In the genomic region with DNA sequence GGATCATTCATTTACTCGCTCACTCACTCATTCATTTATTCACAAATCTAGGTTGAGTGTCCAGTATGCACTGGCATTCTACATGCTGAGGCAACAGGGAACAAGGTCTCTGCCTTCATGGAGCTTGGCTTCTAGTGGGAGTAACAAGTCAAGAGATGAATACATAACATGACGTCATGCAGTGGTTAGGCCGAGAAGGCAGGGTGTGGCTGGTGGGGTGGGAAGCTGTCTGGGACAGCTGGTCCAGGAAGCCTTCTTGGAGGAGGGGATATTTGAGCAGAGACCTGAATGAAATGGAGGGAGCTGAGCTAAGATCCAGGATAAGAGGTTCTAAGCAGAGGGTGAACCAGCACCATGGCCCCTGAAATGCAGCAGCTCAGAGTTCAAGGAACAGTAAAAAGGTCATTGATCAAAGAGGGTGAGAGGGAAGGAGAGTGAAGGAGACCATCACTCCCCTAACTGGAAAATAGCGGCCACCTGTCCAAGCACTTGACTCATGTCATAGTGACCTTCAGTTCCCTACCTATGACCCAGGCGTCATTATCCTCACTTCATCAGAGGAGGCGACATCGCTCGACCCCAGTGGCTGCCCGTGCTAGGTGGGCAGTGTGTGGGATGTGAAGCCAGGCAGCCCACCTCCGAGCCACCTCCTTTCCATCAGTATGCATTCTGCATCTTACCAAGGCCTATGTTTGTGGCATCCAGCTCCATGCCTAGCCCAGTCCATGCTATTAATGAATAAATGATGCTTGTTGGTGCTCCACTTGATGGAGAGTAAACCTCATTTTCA, we compare ENCODE assay signal across 15 cellular contexts.
"Had no signal": no experiment of that assay in that cellular context is flagged by ENCODE, and none has a peak within 500 bp of the region (broad histone marks: within the 10 kb centered on the region; RNA-seq: fewer than 3 reads in every experiment).

No MANE protein-coding gene starts in this region.

- H3K27me3 Mint-ChIP-seq: activated CD4-positive, alpha-beta memory T cell treated with anti-CD3 and anti-CD28 coated beads for 36 hours; activated CD4-positive, alpha-beta T cell treated with anti-CD3 and anti-CD28 coated beads for 36 hours; T-helper 17 cell had no signal

- H3K4me2 ChIP-seq: neural progenitor cell had no signal

- H3K9me3 ChIP-seq: left ventricle myocardium inferior, ovary, tibial nerve, vagina had no signal

- H2AFZ ChIP-seq: neural progenitor cell had no signal

- H3K27ac Mint-ChIP-seq: activated CD4-positive, alpha-beta memory T cell treated with anti-CD3 and anti-CD28 coated beads for 36 hours; activated CD4-positive, alpha-beta T cell treated with anti-CD3 and anti-CD28 coated beads for 36 hours; activated CD8-positive, alpha-beta memory T cell treated with anti-CD3 and anti-CD28 coated beads, Interleukin-2, amount 10 ng/mL, durations not matched to agents 7 days and 5 days; activated naive CD4-positive, alpha-beta T cell treated with anti-CD3 and anti-CD28 coated beads, Interleukin-2, amount 50 U/mL, for 72 hours; neural progenitor cell; stimulated activated naive B cell treated with anti-CD40 and anti-IgM and Interleukin-4, amounts not matched to agents 10 μg/mL and 1 μg/mL and 100 μg/mL, for 72 hours had no signal

- H3K27ac ChIP-seq: cardiac muscle cell, left ventricle myocardium inferior, neural progenitor cell, ovary, tibial nerve, vagina had no signal

- H3K4me1 ChIP-seq: vagina had no signal

- H3K4me1 Mint-ChIP-seq: activated CD4-positive, alpha-beta T cell treated with anti-CD3 and anti-CD28 coated beads for 36 hours; stimulated activated naive B cell treated with anti-CD40 and anti-IgM and Interleukin-4, amounts not matched to agents 10 μg/mL and 1 μg/mL and 100 μg/mL, for 72 hours had no signal

- H3K4me3 ChIP-seq: cardiac muscle cell, left ventricle myocardium inferior, neural progenitor cell, ovary, tibial nerve, vagina had no signal

- H3K27me3 ChIP-seq: cardiac muscle cell, ovary, tibial nerve, vagina had no signal

- DNase-seq: activated CD4-positive, alpha-beta memory T cell treated with anti-CD3 and anti-CD28 coated beads for 36 hours; activated CD4-positive, alpha-beta T cell treated with anti-CD3 and anti-CD28 coated beads for 36 hours; activated CD8-positive, alpha-beta memory T cell treated with anti-CD3 and anti-CD28 coated beads, Interleukin-2, amount 10 ng/mL, durations not matched to agents 7 days and 5 days; activated gamma-delta T cell; activated T-cell treated with anti-CD3 and anti-CD28 coated beads, Interleukin-2, amount 50 U/mL, for 1 hour; hippocampal formation; left ventricle myocardium inferior; ovary; stimulated activated naive B cell treated with anti-CD40 and anti-IgM and Interleukin-4, amounts not matched to agents 10 μg/mL and 1 μg/mL and 100 μg/mL, for 72 hours; T-helper 17 cell had no signal

- H3K9ac ChIP-seq: neural progenitor cell had no signal

- H3K36me3 ChIP-seq: cardiac muscle cell, left ventricle myocardium inferior, neural progenitor cell, ovary, tibial nerve, vagina had no signal

- H3K36me3 Mint-ChIP-seq: activated CD4-positive, alpha-beta memory T cell treated with anti-CD3 and anti-CD28 coated beads for 36 hours; activated CD8-positive, alpha-beta memory T cell treated with anti-CD3 and anti-CD28 coated beads, Interleukin-2, amount 10 ng/mL, durations not matched to agents 7 days and 5 days; stimulated activated naive B cell treated with anti-CD40 and anti-IgM and Interleukin-4, amounts not matched to agents 10 μg/mL and 1 μg/mL and 100 μg/mL, for 72 hours had no signal

- H3K9me3 Mint-ChIP-seq: activated CD4-positive, alpha-beta memory T cell treated with anti-CD3 and anti-CD28 coated beads for 36 hours; activated naive CD4-positive, alpha-beta T cell treated with anti-CD3 and anti-CD28 coated beads, Interleukin-2, amount 50 U/mL, for 72 hours; stimulated activated naive B cell treated with anti-CD40 and anti-IgM and Interleukin-4, amounts not matched to agents 10 μg/mL and 1 μg/mL and 100 μg/mL, for 72 hours had no signal

- H3K4me3 Mint-ChIP-seq: activated CD4-positive, alpha-beta memory T cell treated with anti-CD3 and anti-CD28 coated beads for 36 hours; activated CD4-positive, alpha-beta T cell treated with anti-CD3 and anti-CD28 coated beads for 36 hours; activated CD8-positive, alpha-beta memory T cell treated with anti-CD3 and anti-CD28 coated beads, Interleukin-2, amount 10 ng/mL, durations not matched to agents 7 days and 5 days; neural progenitor cell; stimulated activated naive B cell treated with anti-CD40 and anti-IgM and Interleukin-4, amounts not matched to agents 10 μg/mL and 1 μg/mL and 100 μg/mL, for 72 hours; T-helper 17 cell had no signal
